Comparison of ENCODE assay signal across 1 cellular context in the genomic region with DNA sequence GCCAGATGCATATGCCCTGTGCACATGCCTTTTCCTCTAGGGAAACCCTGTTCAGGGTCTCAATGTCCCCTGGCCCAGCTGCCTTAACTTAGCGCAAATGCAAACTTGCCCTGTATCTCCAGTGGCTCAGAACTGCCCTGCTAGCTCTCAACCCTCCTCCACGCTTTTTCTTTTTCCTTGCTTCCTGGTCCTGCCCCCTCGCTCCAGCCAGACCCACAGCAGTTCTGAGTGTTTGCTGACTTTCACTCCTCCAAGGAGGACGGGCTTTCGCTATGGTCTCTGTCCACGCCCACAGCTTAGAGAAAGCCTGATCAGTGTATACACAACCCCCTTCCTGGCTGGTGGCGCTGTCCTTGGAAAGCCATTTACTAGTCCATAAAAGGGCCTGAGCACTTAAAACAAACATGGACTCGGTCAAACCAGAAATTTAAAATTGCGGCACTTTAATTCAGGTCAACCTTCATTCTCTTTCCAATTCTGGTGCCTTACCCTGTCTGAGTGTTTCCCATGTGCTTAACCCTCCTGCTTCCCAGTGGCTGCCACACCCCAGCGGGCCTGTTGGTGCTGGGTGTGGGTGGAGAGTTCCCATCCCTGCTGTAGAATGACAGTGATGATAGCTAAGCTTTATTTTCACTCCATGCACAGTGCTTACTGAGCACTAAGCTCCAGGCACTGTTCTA.
TF ChIP-seq lines count a peak whose summit lies in the region.

No MANE protein-coding gene starts in this region.

TF ChIP-seq in WTC11, 78 proteins besides CTCF, POLR2A, EP300 and RAD21 (continued from another document):
- TF ChIP-seq, protein P1, sequence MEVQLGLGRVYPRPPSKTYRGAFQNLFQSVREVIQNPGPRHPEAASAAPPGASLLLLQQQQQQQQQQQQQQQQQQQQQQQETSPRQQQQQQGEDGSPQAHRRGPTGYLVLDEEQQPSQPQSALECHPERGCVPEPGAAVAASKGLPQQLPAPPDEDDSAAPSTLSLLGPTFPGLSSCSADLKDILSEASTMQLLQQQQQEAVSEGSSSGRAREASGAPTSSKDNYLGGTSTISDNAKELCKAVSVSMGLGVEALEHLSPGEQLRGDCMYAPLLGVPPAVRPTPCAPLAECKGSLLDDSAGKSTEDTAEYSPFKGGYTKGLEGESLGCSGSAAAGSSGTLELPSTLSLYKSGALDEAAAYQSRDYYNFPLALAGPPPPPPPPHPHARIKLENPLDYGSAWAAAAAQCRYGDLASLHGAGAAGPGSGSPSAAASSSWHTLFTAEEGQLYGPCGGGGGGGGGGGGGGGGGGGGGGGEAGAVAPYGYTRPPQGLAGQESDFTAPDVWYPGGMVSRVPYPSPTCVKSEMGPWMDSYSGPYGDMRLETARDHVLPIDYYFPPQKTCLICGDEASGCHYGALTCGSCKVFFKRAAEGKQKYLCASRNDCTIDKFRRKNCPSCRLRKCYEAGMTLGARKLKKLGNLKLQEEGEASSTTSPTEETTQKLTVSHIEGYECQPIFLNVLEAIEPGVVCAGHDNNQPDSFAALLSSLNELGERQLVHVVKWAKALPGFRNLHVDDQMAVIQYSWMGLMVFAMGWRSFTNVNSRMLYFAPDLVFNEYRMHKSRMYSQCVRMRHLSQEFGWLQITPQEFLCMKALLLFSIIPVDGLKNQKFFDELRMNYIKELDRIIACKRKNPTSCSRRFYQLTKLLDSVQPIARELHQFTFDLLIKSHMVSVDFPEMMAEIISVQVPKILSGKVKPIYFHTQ (CRISPR knock-in tag; IDR thresholded peaks at IDR 0.05): no peak
